9 cellular contexts compared by ENCODE assay signal in genomic region chr17:76707985-76708807, GRCh38. TPM values are rescaled to one million over a fixed set of nuclear protein-coding genes. Genes with fewer than 3 reads are reported as not detected.
DNase-seq lines count a peak whose midpoint lies in the region; ATAC-seq and TF ChIP-seq lines count a peak whose summit lies in the region.
"Had no signal": no experiment of that assay in that cellular context is flagged by ENCODE, and none has a peak within 500 bp of the region (broad histone marks: within the 10 kb centered on the region; RNA-seq: fewer than 3 reads in every experiment).

No MANE protein-coding gene starts in this region.

- H3K4me2 ChIP-seq in PC-9 = no peak overlapping the region

- H3K36me3 ChIP-seq in BE2C = peaks cover 12% of the 10 kb centered on the region
- no peaks in the 10 kb centered on the region for H3K36me3 ChIP-seq in PC-9 (ENCODE audit: low read depth)

- peaks cover 20% of the 10 kb centered on the region for H3K4me1 ChIP-seq in BE2C
- 0 out of 2 replicates have a peak, but pooled peaks cover 6% of the 10 kb centered on the region for H3K4me1 ChIP-seq in PC-9 (replicated peaks; ENCODE audit: insufficient read depth)

- no peaks in the 10 kb centered on the region for H4K20me1 ChIP-seq in PC-9 (ENCODE audit: insufficient read depth)

- intact Hi-C loops in PC-9 (cut with micrococcal nuclease; ENCODE audit: unreplicated experiment) = no loop called here

- H3K4me3 ChIP-seq in BE2C (ENCODE audit: low read depth, low read length) (peak overlapping the region; percentile 95), PC-9 (no peak overlapping the region), fibroblast of the aortic adventitia (ENCODE audit: low read depth, low read length) (peak overlapping the region; percentile 91)

- H3F3A ChIP-seq in PC-9 (ENCODE audit: insufficient read depth, low read depth) = no peaks in the 10 kb centered on the region; the same call in 1 of the 2 replicates

- H3K9me3 ChIP-seq in BE2C = no peaks in the 10 kb centered on the region
- no peaks in the 10 kb centered on the region for H3K9me3 ChIP-seq in PC-9 (ENCODE audit: insufficient read depth, low read depth)

- TF ChIP-seq CTCF in BE2C (IDR thresholded peaks at IDR 0.05; ENCODE audit: low read depth, low read length) (peak; percentile 74), PC-9 (conservative IDR thresholded peaks at IDR 0.05) (no peak), fibroblast of the aortic adventitia (IDR thresholded peaks at IDR 0.05; ENCODE audit: insufficient read depth, low read length) (peak; percentile 66)

- H3K27ac ChIP-seq in PC-9 = no peak overlapping the region

- no peaks in the 10 kb centered on the region for H3K79me2 ChIP-seq in PC-9 (ENCODE audit: low read depth)

- H3K9me2 ChIP-seq in PC-9 (ENCODE audit: insufficient read depth) = no peaks in the 10 kb centered on the region

- CTCF ChIA-PET in PC-9 (lab: Charles Lee) = no interaction called here

- POLR2A ChIA-PET in PC-9 (lab: Charles Lee; ENCODE audit: unreplicated experiment) = no interaction called here

- BruUV-seq in PC-9 (replicated peaks; lab: Mats Ljungman, UMichigan) = TSS peak; percentile 18

- no peak overlapping the region for H2AFZ ChIP-seq in PC-9

- ATAC-seq in HG02623 (IDR thresholded peaks at IDR 0.05; ENCODE audit: unreplicated experiment) (no peak), GM18868 (IDR thresholded peaks at IDR 0.05; ENCODE audit: unreplicated experiment) (no peak)

- H3K27me3 ChIP-seq in BE2C (no peaks in the 10 kb centered on the region), PC-9 (ENCODE audit: insufficient read depth, low read depth) (no peaks in the 10 kb centered on the region)

- peak; percentile 71 for DNase-seq in BE2C
- no peak for DNase-seq in PC-9
- peak; percentile 62 for DNase-seq in fibroblast of the aortic adventitia (ENCODE audit: low read depth)
- peak; percentile 29 for DNase-seq in occipital lobe (lab: John Stamatoyannopoulos, UW)
- DNase-seq in GDM1 (lab: John Stamatoyannopoulos, UW) = no peak
- no peak for DNase-seq in DMS79 treated with DMSO at 0.1 percent for 48 hours (lab: John Stamatoyannopoulos, UW)
- DNase-seq: KBM-7 had no signal

RNA-seq across cellular contexts. Expression of gene MXRA7, which starts 2.6 kb away (rescaled TPM):
- polyA plus RNA-seq in BE2C (2012; ENCODE audit: insufficient read depth, insufficient read length, low read depth) = 240 TPM
- total RNA-seq in PC-9 (2021) (5.5 and 8.9 TPM in 2 replicates), fibroblast of the aortic adventitia (ENCODE audit: low replicate concordance) (166 and 287 TPM in 2 replicates), occipital lobe (34.6 TPM)

RNA-seq across cellular contexts. Expression of gene JMJD6, which starts 18.2 kb away (rescaled TPM):
- 93.3 TPM for polyA plus RNA-seq in BE2C (2012; ENCODE audit: insufficient read depth, insufficient read length, low read depth)
- 19.4 and 25.2 TPM in 2 replicates for total RNA-seq in PC-9 (2021)
- 10.8 and 18.1 TPM in 2 replicates for total RNA-seq in fibroblast of the aortic adventitia (ENCODE audit: low replicate concordance)
- 20.0 TPM for total RNA-seq in occipital lobe

RNA-seq across cellular contexts. Expression of gene METTL23, which starts 18.4 kb away (rescaled TPM):
- polyA plus RNA-seq in BE2C (2012; ENCODE audit: insufficient read depth, insufficient read length, low read depth) = 18.0 TPM
- 31.7 and 40.5 TPM in 2 replicates for total RNA-seq in PC-9 (2021)
- 17.9 and 29.1 TPM in 2 replicates for total RNA-seq in fibroblast of the aortic adventitia (ENCODE audit: low replicate concordance)
- 17.8 TPM for total RNA-seq in occipital lobe

RNA-seq across cellular contexts. Expression of gene SRSF2, which starts 28.9 kb away (rescaled TPM):
- 297 TPM for polyA plus RNA-seq in BE2C (2012; ENCODE audit: insufficient read depth, insufficient read length, low read depth)
- total RNA-seq in PC-9 (2021) (186 and 187 TPM in 2 replicates), fibroblast of the aortic adventitia (ENCODE audit: low replicate concordance) (62.8 and 109 TPM in 2 replicates), occipital lobe (87.7 TPM)

RNA-seq across cellular contexts. Expression of gene MFSD11, which starts 29.7 kb away (rescaled TPM):
- 7.5 TPM for polyA plus RNA-seq in BE2C (2012; ENCODE audit: insufficient read depth, insufficient read length, low read depth)
- total RNA-seq in PC-9 (2021) (43.8 and 47.3 TPM in 2 replicates), fibroblast of the aortic adventitia (ENCODE audit: low replicate concordance) (33.4 and 40.5 TPM in 2 replicates), occipital lobe (61.3 TPM)

Comparison
In these comparisons a context has a peak if more than half of its experiments do, and no peak if none do; other contexts are left out.
1. DNase-seq: peak in BE2C (single experiment), fibroblast of the aortic adventitia (single experiment) and occipital lobe (single experiment); none in PC-9 (0 of 2), GDM1 (single experiment) and DMS79 treated with DMSO at 0.1 percent for 48 hours (single experiment).